In genomic region chr14:95609398-95609990, GRCh38 we compare ENCODE assay signal across 8 cellular contexts.
DNase-seq lines count a peak whose midpoint lies in the region; ATAC-seq, FAIRE-seq and TF ChIP-seq lines count a peak whose summit lies in the region.

No MANE protein-coding gene starts in this region.

- FAIRE-seq in urothelium cell line (lab: Jason Lieb, UNC): no peak

- 35 to 37% methylated on average over 7 of the region's 7 CpGs for WGBS in lower leg skin, 2 donors

- intact Hi-C loops in left lung (cut with DNase I) (no loop called here), lower leg skin (cut with DNase I; ENCODE audit: low total_unique reads) (no loop called here)

- peak in 1 of 2 donors; percentile 27 for TF ChIP-seq CTCF in left lung (IDR thresholded peaks at IDR 0.05)
- TF ChIP-seq CTCF in lower leg skin (IDR thresholded peaks at IDR 0.05): no peak

- no peak overlapping the region for H3K27ac ChIP-seq in left lung

- H3K4me3 ChIP-seq in Jurkat, Clone E6-1 (ENCODE audit: low read length): no peak overlapping the region
- H3K4me3 ChIP-seq in left lung: no peak overlapping the region
- H3K4me3 ChIP-seq in lower leg skin (ENCODE audit: low read depth, poor library complexity, severe bottlenecking): no peak overlapping the region

- peaks cover 0 to 63% of the 10 kb centered on the region in 2 donors for H3K27me3 ChIP-seq in left lung

- in situ Hi-C loops in G401 (cut with HindIII; ENCODE audit: low sequenced_read_pairs): no loop called here

- H3K36me3 ChIP-seq in left lung: no peaks in the 10 kb centered on the region

- no peaks in the 10 kb centered on the region for H3K4me1 ChIP-seq in left lung

- no peak for TF ChIP-seq POLR2A in lower leg skin (IDR thresholded peaks at IDR 0.05)

- DNase-seq in G401 (ENCODE audit: low spot score) (peak; percentile 34), RKO (ENCODE audit: low spot score) (peak; percentile 30), foreskin melanocyte (peak; percentile 11), urothelium cell line (ENCODE audit: low spot score) (peak; percentile 9), AML-193 (lab: John Stamatoyannopoulos, UW) (no peak), left lung (no peak), lower leg skin (ENCODE audit: low spot score in 2 of 2) (no peak)
- peak; percentile 18 for DNase-seq in Jurkat, Clone E6-1 (ENCODE audit: low read depth, low spot score)

- ATAC-seq in left lung: no peak

- no peaks in the 10 kb centered on the region for H3K9me3 ChIP-seq in left lung

Comparison
In these comparisons a context has a peak if more than half of its experiments do, and no peak if none do; other contexts are left out.
1. DNase-seq: peak in G401 (single experiment), Jurkat, Clone E6-1 (single experiment), RKO (single experiment), foreskin melanocyte (single experiment) and urothelium cell line (single experiment); none in AML-193 (0 of 2), left lung (0 of 2) and lower leg skin (0 of 2).